In genomic region chr19:34317311-34317927, GRCh38 we compare ENCODE assay signal across 8 cellular contexts. TPM values are rescaled to one million over a fixed set of nuclear protein-coding genes. Genes with fewer than 3 reads are reported as not detected.
A peak's percentile ranks its signal among the peaks of the same experiment; 100 is the strongest.
DNase-seq lines count a peak whose midpoint lies in the region; ATAC-seq, FAIRE-seq and TF ChIP-seq lines count a peak whose summit lies in the region.

No MANE protein-coding gene starts in this region.

- TF ChIP-seq CTCF in epithelial cell of esophagus (IDR thresholded peaks at IDR 0.05; ENCODE audit: insufficient read depth, low read depth, low read length, missing control alignments), result no peak
- no peak for TF ChIP-seq CTCF in osteoblast (IDR thresholded peaks at IDR 0.05; ENCODE audit: extremely low read depth, low read depth, low read length)

- H3K4me2 ChIP-seq in osteoblast (ENCODE audit: insufficient read depth, low read length), result no peak overlapping the region

- H3K4me3 ChIP-seq in epithelial cell of esophagus (ENCODE audit: low read length) (no peak overlapping the region), osteoblast (ENCODE audit: insufficient read depth, low read length) (no peak overlapping the region)

- DNase-seq in DMS53 treated with DMSO at 0.1 percent for 48 hours (lab: John Stamatoyannopoulos, UW; ENCODE audit: unreplicated experiment) (peak; percentile 10), NCI-H69 (lab: John Stamatoyannopoulos, UW) (peak; percentile 28), epithelial cell of esophagus (ENCODE audit: low read depth) (peak; percentile 60), osteoblast (ENCODE audit: insufficient read length, low spot score, missing footprints) (no peak), H54 (ENCODE audit: insufficient read length, low spot score) (no peak), putamen (ENCODE audit: low spot score) (no peak)

- no peak for TF ChIP-seq POLR2A in H54 (IDR thresholded peaks at IDR 0.05; ENCODE audit: low read depth, low read length)

- ATAC-seq in HG03457 (IDR thresholded peaks at IDR 0.05; ENCODE audit: unreplicated experiment), result no peak
- no peak for ATAC-seq in GM19035 (IDR thresholded peaks at IDR 0.05; ENCODE audit: unreplicated experiment)

- H2AFZ ChIP-seq in osteoblast (ENCODE audit: low read length), result no peak overlapping the region

- H4K20me1 ChIP-seq in osteoblast (ENCODE audit: insufficient read depth, low read length), result peaks cover 19% of the 10 kb centered on the region

- no peaks in the 10 kb centered on the region for H3K9me3 ChIP-seq in osteoblast (ENCODE audit: low read depth, low read length)

- H3K27ac ChIP-seq in osteoblast (ENCODE audit: low read depth, low read length), result peak overlapping the region; percentile 7

- peaks cover 16% of the 10 kb centered on the region for H3K36me3 ChIP-seq in osteoblast (ENCODE audit: insufficient read depth, low read length)

- peaks cover 45% of the 10 kb centered on the region for H3K79me2 ChIP-seq in osteoblast (ENCODE audit: insufficient read depth, low read length)

- no peaks in the 10 kb centered on the region for H3K27me3 ChIP-seq in osteoblast (ENCODE audit: insufficient read depth, low read length)

- no peak for FAIRE-seq in H54 (lab: Jason Lieb, UNC)

- H3K4me1 ChIP-seq in osteoblast (ENCODE audit: insufficient read depth, low read length), result peaks cover 50% of the 10 kb centered on the region

RNA-seq across cellular contexts. Expression of gene GPI, which starts 47.6 kb away (rescaled TPM):
- total RNA-seq in osteoblast, result 122 and 133 TPM in 2 replicates

Comparison
In these comparisons a context has a peak if more than half of its experiments do, and no peak if none do; other contexts are left out.
1. DNase-seq: peak in DMS53 treated with DMSO at 0.1 percent for 48 hours (single experiment), NCI-H69 (single experiment) and epithelial cell of esophagus (single experiment); none in osteoblast (single experiment), H54 (single experiment) and putamen (single experiment).